ENCODE assay signal across 1 cellular context in genomic region chr3:48445277-48445882, GRCh38.
TF ChIP-seq lines count a peak whose summit lies in the region.

No MANE protein-coding gene starts in this region.

TF ChIP-seq in H1, 55 proteins besides CTCF, POLR2A, EP300 and RAD21:
- TF ChIP-seq RBBP5 (IDR thresholded peaks at IDR 0.05; ENCODE audit: borderline replicate concordance, low read depth, low read length) (no peak), YY1 (IDR thresholded peaks at IDR 0.05; ENCODE audit: low read depth, low read length) (no peak), SIX5 (IDR thresholded peaks at IDR 0.05; ENCODE audit: low read depth, low read length) (no peak), TBP (IDR thresholded peaks at IDR 0.05; ENCODE audit: low read depth, low read length) (no peak), TEAD4 (IDR thresholded peaks at IDR 0.05; ENCODE audit: low read depth, low read length) (no peak), SP4 (IDR thresholded peaks at IDR 0.05; ENCODE audit: low read length) (no peak), SAP30 (IDR thresholded peaks at IDR 0.05; ENCODE audit: insufficient read depth, insufficient replicate concordance, low read length) (no peak), POLR2AphosphoS5 (IDR thresholded peaks at IDR 0.05; ENCODE audit: low read depth, low read length) (no peak), CEBPB (IDR thresholded peaks at IDR 0.05; ENCODE audit: low read depth, low read length) (no peak), ZNF274 (IDR thresholded peaks at IDR 0.05; ENCODE audit: borderline replicate concordance, extremely low read depth, low read length) (no peak), TAF7 (optimal IDR thresholded peaks at IDR 0.05; ENCODE audit: borderline replicate concordance, low read depth, low read length) (no peak), RFX5 (IDR thresholded peaks at IDR 0.05; ENCODE audit: borderline replicate concordance, low read depth, low read length) (no peak), FOSL1 (IDR thresholded peaks at IDR 0.05; ENCODE audit: insufficient read depth, low read depth, low read length) (no peak), ASH2L (IDR thresholded peaks at IDR 0.05; ENCODE audit: low read length) (no peak)
